8 cellular contexts compared by ENCODE assay signal in genomic region chr12:105106621-105107020, GRCh38. TPM values are rescaled to one million over a fixed set of nuclear protein-coding genes. Genes with fewer than 3 reads are reported as not detected.
DNase-seq lines count a peak whose midpoint lies in the region; ATAC-seq, FAIRE-seq and TF ChIP-seq lines count a peak whose summit lies in the region.

No MANE protein-coding gene starts in this region.

- POLR2A ChIA-PET in endothelial cell of umbilical vein (lab: Charles Lee), result interaction anchor here (1.6 kb wide), 1 partner anchor 129 kb away, joined by 3 read pairs; the partner anchor contains the start of gene APPL2

- peaks cover 25% of the 10 kb centered on the region for H3K4me1 Mint-ChIP-seq in progenitor cell of endocrine pancreas (ENCODE audit: low read depth)

- no peaks in the 10 kb centered on the region for H3K27me3 ChIP-seq in endothelial cell of umbilical vein (ENCODE audit: control insufficient read depth in 2 of 2, insufficient read depth in 2 of 2, low read length in 2 of 2)

- DNase-seq in GM12865 (ENCODE audit: low read depth) (no peak), NCI-H69 (lab: John Stamatoyannopoulos, UW) (peak; percentile 30), endothelial cell of umbilical vein (ENCODE audit: low read depth, low spot score) (no peak), progenitor cell of endocrine pancreas (ENCODE audit: low spot score, unreplicated experiment) (no peak), HuH-7.5 (ENCODE audit: low spot score) (no peak), NCI-H1048 (lab: John Stamatoyannopoulos, UW) (no peak)

- peaks cover 16% of the 10 kb centered on the region for H3K4me1 ChIP-seq in endothelial cell of umbilical vein (ENCODE audit: control insufficient read depth, extremely low read depth, insufficient read depth, low read length)

- CTCF ChIA-PET in endothelial cell of umbilical vein (lab: Charles Lee), result interaction anchor here (1.3 to 3.5 kb wide), 3 partner anchors 15 to 725 kb away, joined by 3 to 13 read pairs (median 8); partner anchors contain the start of gene ALDH1L2

- H3K27ac Mint-ChIP-seq in progenitor cell of endocrine pancreas, result peak overlapping the region; percentile 97

- peak overlapping the region; percentile 90 for H2AFZ ChIP-seq in endothelial cell of umbilical vein (ENCODE audit: low read depth, low read length)

- ATAC-seq in HG03045 (IDR thresholded peaks at IDR 0.05; ENCODE audit: unreplicated experiment), result no peak
- ATAC-seq in GM21717 (IDR thresholded peaks at IDR 0.05; ENCODE audit: unreplicated experiment), result no peak

- peak overlapping the region; percentile 95 for H3K4me3 Mint-ChIP-seq in progenitor cell of endocrine pancreas (ENCODE audit: low read depth)

- TF ChIP-seq CTCF in GM12865 (IDR thresholded peaks at IDR 0.05; ENCODE audit: insufficient read depth, low read depth, low read length, missing control alignments) (no peak), endothelial cell of umbilical vein (IDR thresholded peaks at IDR 0.05; ENCODE audit: extremely low read depth in 1 of 2, insufficient read depth in 1 of 2, low read depth in 1 of 2, low read length in 2 of 2) (no peak), progenitor cell of endocrine pancreas (IDR thresholded peaks at IDR 0.05; ENCODE audit: unreplicated experiment) (no peak)

- no peak for FAIRE-seq in endothelial cell of umbilical vein (lab: Jason Lieb, UNC)

- H3K4me3 ChIP-seq in GM12865 (ENCODE audit: low read depth, low read length), result peak overlapping the region; percentile 88
- peak overlapping the region in 1 of 3 experiments; percentile 72 for H3K4me3 ChIP-seq in endothelial cell of umbilical vein (replicated peaks in 1 of 3; ENCODE audit: insufficient read depth in 1 of 3, low read depth in 1 of 3, low read length in 3 of 3)

- no peaks in the 10 kb centered on the region for H3K9me1 ChIP-seq in endothelial cell of umbilical vein (replicated peaks; ENCODE audit: control insufficient read depth, extremely low read depth, insufficient read depth, low read length)

- H3K4me2 ChIP-seq in endothelial cell of umbilical vein (ENCODE audit: insufficient read depth, low read length), result peak overlapping the region; percentile 89

- H4K20me1 ChIP-seq in endothelial cell of umbilical vein (replicated peaks; ENCODE audit: control insufficient read depth, extremely low read depth, insufficient read depth, low read length), result no peaks in the 10 kb centered on the region

- no peaks in the 10 kb centered on the region for H3K27me3 Mint-ChIP-seq in progenitor cell of endocrine pancreas

- H3K9me3 Mint-ChIP-seq in progenitor cell of endocrine pancreas (ENCODE audit: low read depth), result peaks cover 3% of the 10 kb centered on the region

- H3K79me2 ChIP-seq in endothelial cell of umbilical vein (ENCODE audit: control insufficient read depth, insufficient read depth, low read length), result peaks cover 38% of the 10 kb centered on the region

- intact Hi-C loops in endothelial cell of umbilical vein (cut with micrococcal nuclease), result loop anchor here (2.0 to 5.0 kb wide), 4 partner anchors 22 to 904 kb away; partner anchors contain the start of genes ALDH1L2 and EID3

- BruUV-seq in endothelial cell of umbilical vein (replicated peaks; lab: Mats Ljungman, UMichigan), result no TSS peak

- no peaks in the 10 kb centered on the region for H3K36me3 Mint-ChIP-seq in progenitor cell of endocrine pancreas (ENCODE audit: insufficient read depth)

- no peaks in the 10 kb centered on the region for H3K9me3 ChIP-seq in endothelial cell of umbilical vein (replicated peaks; ENCODE audit: control insufficient read depth, insufficient read depth, low read length)

- peaks cover 0 to under 1% of the 10 kb centered on the region in 2 experiments for H3K36me3 ChIP-seq in endothelial cell of umbilical vein (ENCODE audit: control insufficient read depth in 2 of 2, extremely low read depth in 1 of 2, insufficient read depth in 2 of 2, low read length in 2 of 2)

- H3K27ac ChIP-seq in endothelial cell of umbilical vein (ENCODE audit: insufficient read depth, low read depth, low read length), result no peak overlapping the region

- TF ChIP-seq POLR2A in endothelial cell of umbilical vein (IDR thresholded peaks at IDR 0.05; ENCODE audit: low read depth, low read length), result no peak

- dilution Hi-C loops in endothelial cell of umbilical vein (cut with MboI; ENCODE audit: extremely low pct_ligation_motif_present, low sequenced_read_pairs), result no loop called here

- peak overlapping the region; percentile 83 for H3K9ac ChIP-seq in endothelial cell of umbilical vein (replicated peaks; ENCODE audit: extremely low read depth, insufficient read depth, low read length)

TF ChIP-seq in endothelial cell of umbilical vein, 7 proteins besides CTCF, POLR2A, EP300 and RAD21:
- TF ChIP-seq JUN (IDR thresholded peaks at IDR 0.05; ENCODE audit: borderline replicate concordance, insufficient read depth, insufficient read length, low read depth) (no peak), MAX (IDR thresholded peaks at IDR 0.05; ENCODE audit: insufficient read depth, insufficient read length) (no peak), GATA2 (IDR thresholded peaks at IDR 0.05; ENCODE audit: insufficient read depth, insufficient read length, low read depth, low read length) (no peak), POLR2AphosphoS5 (IDR thresholded peaks at IDR 0.05; ENCODE audit: insufficient read depth, low read depth, low read length) (no peak), EZH2 (IDR thresholded peaks at IDR 0.05; ENCODE audit: borderline replicate concordance, low read depth, low read length, severe bottlenecking) (no peak), MYC (IDR thresholded peaks at IDR 0.05; ENCODE audit: low read depth, low read length) (no peak), FOS (IDR thresholded peaks at IDR 0.05; ENCODE audit: borderline replicate concordance, insufficient read depth, low read length) (no peak)
TF ChIP-seq in endothelial cell of umbilical vein: peak in this region for 0.

RNA-seq across cellular contexts. Expression of gene WASHC4, which starts 0.9 kb away (rescaled TPM):
- total RNA-seq in endothelial cell of umbilical vein (99.8 and 123 TPM in 2 replicates), progenitor cell of endocrine pancreas (50.1 and 52.7 TPM in 2 replicates)
- 22.0 and 30.4 TPM in 2 replicates for polyA plus RNA-seq in endothelial cell of umbilical vein
- polyA plus RNA-seq in endothelial cell of umbilical vein (2011; cell fraction: cytosol; rRNA removed), result 28.0 and 29.5 TPM in 2 replicates
- 130 and 182 TPM in 2 replicates for polyA plus RNA-seq in endothelial cell of umbilical vein (2011; cell fraction: nucleus; rRNA removed)
- 58.0 and 64.6 TPM in 2 replicates for polyA plus RNA-seq in endothelial cell of umbilical vein (2012)
- 108 and 122 TPM in 2 replicates for polyA minus RNA-seq in endothelial cell of umbilical vein
- 25.2 TPM for polyA minus RNA-seq in endothelial cell of umbilical vein (2011; cell fraction: cytosol; rRNA and poly(A)+ RNA removed)
- 282 and 380 TPM in 2 replicates for polyA minus RNA-seq in endothelial cell of umbilical vein (2011; cell fraction: nucleus; rRNA and poly(A)+ RNA removed)

RNA-seq across cellular contexts. Expression of gene ALDH1L2, which starts 22.4 kb away (rescaled TPM):
- total RNA-seq in endothelial cell of umbilical vein (2.2 and 2.5 TPM in 2 replicates), progenitor cell of endocrine pancreas (0.69 and 1.5 TPM in 2 replicates)
- 1.4 and 1.5 TPM in 2 replicates for polyA plus RNA-seq in endothelial cell of umbilical vein
- polyA plus RNA-seq in endothelial cell of umbilical vein (2011; cell fraction: cytosol; rRNA removed), result 1.2 and 1.3 TPM in 2 replicates
- polyA plus RNA-seq in endothelial cell of umbilical vein (2011; cell fraction: nucleus; rRNA removed), result 2.8 and 3.5 TPM in 2 replicates
- 0.98 and 1.1 TPM in 2 replicates for polyA plus RNA-seq in endothelial cell of umbilical vein (2012)
- polyA minus RNA-seq in endothelial cell of umbilical vein, result 3.0 TPM in 2 replicates
- 0.10 TPM for polyA minus RNA-seq in endothelial cell of umbilical vein (2011; cell fraction: cytosol; rRNA and poly(A)+ RNA removed)
- 2.2 and 3.3 TPM in 2 replicates for polyA minus RNA-seq in endothelial cell of umbilical vein (2011; cell fraction: nucleus; rRNA and poly(A)+ RNA removed)
